ENCODE assay signal across 11 cellular contexts in genomic region chr11:131195801-131196517, GRCh38.
DNase-seq lines count a peak whose midpoint lies in the region; ATAC-seq, FAIRE-seq and TF ChIP-seq lines count a peak whose summit lies in the region.
"Had no signal": no experiment of that assay in that cellular context is flagged by ENCODE, and none has a peak within 500 bp of the region (broad histone marks: within the 10 kb centered on the region; RNA-seq: fewer than 3 reads in every experiment).

No MANE protein-coding gene starts in this region.

- no peaks in the 10 kb centered on the region for H3K9me3 ChIP-seq in GM23248 (ENCODE audit: low read depth)

- WGBS in GM23248 (ENCODE audit: low coverage in 1 of 2, low lambda C conversion rate in 2 of 2, missing lambda C conversion rate in 2 of 2), 2 experiments, result 12% methylated on average over 10 of the region's 10 CpGs

- no peaks in the 10 kb centered on the region for H3K9me2 ChIP-seq in GM23248 (ENCODE audit: insufficient read depth)

- no peak for FAIRE-seq in H54 (lab: Jason Lieb, UNC)
- FAIRE-seq: TTC549 had no signal

- H3K4me1 ChIP-seq in GM23248 (ENCODE audit: insufficient read depth), result no peaks in the 10 kb centered on the region

- H2AFZ ChIP-seq in GM23248, result no peak overlapping the region

- H3F3A ChIP-seq in GM23248 (ENCODE audit: insufficient read depth), result no peaks in the 10 kb centered on the region

- H3K4me2 ChIP-seq in GM23248 (ENCODE audit: unreplicated experiment), result no peak overlapping the region

- peak; percentile 20 for DNase-seq in GM23248
- peak; percentile 74 for DNase-seq in NCI-H524 treated with DMSO at 0.1 percent for 48 hours (lab: John Stamatoyannopoulos, UW)
- peak; percentile 48 for DNase-seq in fibroblast of pulmonary artery (ENCODE audit: low read depth)
- DNase-seq in pons (ENCODE audit: low spot score), result peak; percentile 44
- DNase-seq in SIG-M5 treated with dmso at 0.1 percent for 504 hours (lab: John Stamatoyannopoulos, UW; ENCODE audit: unreplicated experiment), result no peak
- DNase-seq in H54 (ENCODE audit: insufficient read length, low spot score), result no peak
- DNase-seq in stimulated activated CD4-positive, alpha-beta T cell treated with anti-CD3 and anti-CD28 coated beads, Interleukin-4, amount 100 ng/mL, for 24 hours, result no peak
- DNase-seq: DMS153 had no signal

- H3K27ac ChIP-seq in GM23248, result no peak overlapping the region
- H3K27ac ChIP-seq: skin epidermis had no signal

- H3K79me2 ChIP-seq in GM23248 (ENCODE audit: insufficient read depth), result no peaks in the 10 kb centered on the region

- peaks cover 75% of the 10 kb centered on the region for H3K27me3 ChIP-seq in GM23248 (replicated peaks; ENCODE audit: insufficient read depth)

- H3K4me3 ChIP-seq in GM23248 (no peak overlapping the region), fibroblast of pulmonary artery (replicated peaks; ENCODE audit: low read depth, low read length) (no peak overlapping the region)
- H3K4me3 ChIP-seq: skin epidermis had no signal

- no peaks in the 10 kb centered on the region for H4K20me1 ChIP-seq in GM23248 (ENCODE audit: insufficient read depth)

- ATAC-seq in HG03196 (IDR thresholded peaks at IDR 0.05; ENCODE audit: unreplicated experiment), result no peak

- H3K36me3 ChIP-seq in GM23248 (ENCODE audit: low read depth), result no peaks in the 10 kb centered on the region

- no peak overlapping the region for H3K9ac ChIP-seq in GM23248

- TF ChIP-seq POLR2A in H54 (IDR thresholded peaks at IDR 0.05; ENCODE audit: low read depth, low read length), result no peak

- no peak for TF ChIP-seq CTCF in fibroblast of pulmonary artery (IDR thresholded peaks at IDR 0.05; ENCODE audit: low read length, missing control alignments)

- in situ Hi-C loops in GM23248 (cut with MboI), result no loop called here

Comparison
In these comparisons a context has a peak if more than half of its experiments do, and no peak if none do; other contexts are left out.
1. DNase-seq: peak in GM23248 (single experiment), NCI-H524 treated with DMSO at 0.1 percent for 48 hours (single experiment), fibroblast of pulmonary artery (single experiment) and pons (single experiment); none in SIG-M5 treated with dmso at 0.1 percent for 504 hours (single experiment), H54 (single experiment) and stimulated activated CD4-positive, alpha-beta T cell treated with anti-CD3 and anti-CD28 coated beads, Interleukin-4, amount 100 ng/mL, for 24 hours (single experiment).